ENCODE assay signal across 9 cellular contexts in genomic region chr19:35318679-35319448, GRCh38. TPM values are rescaled to one million over a fixed set of nuclear protein-coding genes. Genes with fewer than 3 reads are reported as not detected.
DNase-seq lines count a peak whose midpoint lies in the region; ATAC-seq, FAIRE-seq and TF ChIP-seq lines count a peak whose summit lies in the region.
"Had no signal": no experiment of that assay in that cellular context is flagged by ENCODE, and none has a peak within 500 bp of the region (broad histone marks: within the 10 kb centered on the region; RNA-seq: fewer than 3 reads in every experiment).

No MANE protein-coding gene starts in this region.

- no peak overlapping the region for H3K9ac ChIP-seq in trophoblast cell (ENCODE audit: low read length)

- H3K4ac ChIP-seq in trophoblast cell (ENCODE audit: low read depth, low read length) = no peak overlapping the region

- FAIRE-seq in GM18507 (lab: Jason Lieb, UNC) = peak; percentile 9

- no peaks in the 10 kb centered on the region for H3K4me1 Mint-ChIP-seq in CD4-positive, alpha-beta T cell (ENCODE audit: low read depth)

- H3K4me3 ChIP-seq in RWPE2 (ENCODE audit: severe bottlenecking) (no peak overlapping the region), trophoblast cell (ENCODE audit: low read depth, low read length) (no peak overlapping the region)

- no peaks in the 10 kb centered on the region for H3K27me3 Mint-ChIP-seq in CD4-positive, alpha-beta T cell

- WGBS in trophoblast cell (ENCODE audit: extremely low coverage, insufficient coverage, insufficient read length) = no CpG with 5 or more reads among the region's 16 CpGs

- H3K4me1 ChIP-seq in RWPE2 (ENCODE audit: insufficient read depth, poor library complexity, severe bottlenecking) = peaks cover 6% of the 10 kb centered on the region
- H3K4me1 ChIP-seq in trophoblast cell (ENCODE audit: control insufficient read depth in 1 of 2, insufficient read depth in 2 of 2, low read length in 2 of 2) = peaks cover 0 to 5% of the 10 kb centered on the region in 2 experiments

- H3K27ac Mint-ChIP-seq in CD4-positive, alpha-beta T cell = no peak overlapping the region

- no peaks in the 10 kb centered on the region for H3K9me3 ChIP-seq in RWPE2 (ENCODE audit: severe bottlenecking)
- no peaks in the 10 kb centered on the region for H3K9me3 ChIP-seq in trophoblast cell (ENCODE audit: insufficient read depth, low read depth, low read length)
- no peaks in the 10 kb centered on the region for H3K9me3 ChIP-seq in CD4-positive, alpha-beta T cell (ENCODE audit: control insufficient read depth, low read length)

- H3K18ac ChIP-seq in trophoblast cell (ENCODE audit: low read length) = no peak overlapping the region

- H3K36me3 Mint-ChIP-seq in CD4-positive, alpha-beta T cell (ENCODE audit: low read depth) = no peaks in the 10 kb centered on the region

- no peaks in the 10 kb centered on the region for H3K79me1 ChIP-seq in trophoblast cell (ENCODE audit: low read length)

- H2AFZ ChIP-seq in trophoblast cell (ENCODE audit: insufficient read depth, low read length, poor library complexity) = no peak overlapping the region

- no peak overlapping the region for H4K91ac ChIP-seq in trophoblast cell (ENCODE audit: low read depth, low read length)

- H3K14ac ChIP-seq in trophoblast cell (ENCODE audit: low read length) = no peak overlapping the region

- POLR2A ChIA-PET in CD4-positive, alpha-beta T cell (lab: Charles Lee) = no interaction called here

- no peak overlapping the region for H4K8ac ChIP-seq in trophoblast cell (ENCODE audit: low read depth, low read length)

- no peaks in the 10 kb centered on the region for H3K79me2 ChIP-seq in trophoblast cell (ENCODE audit: control insufficient read depth, insufficient read depth, low read length, poor library complexity)

- ATAC-seq in RWPE2 (ENCODE audit: low read depth) (peak; percentile 89), GM18907 (IDR thresholded peaks at IDR 0.05; ENCODE audit: unreplicated experiment) (no peak)
- ATAC-seq in CD4-positive, alpha-beta T cell (ENCODE audit: poor library complexity) = no peak

- H3K4me2 ChIP-seq in trophoblast cell (ENCODE audit: low read length) = no peak overlapping the region

- H3K23ac ChIP-seq in trophoblast cell (ENCODE audit: low read length) = no peak overlapping the region

- CTCF ChIA-PET in CD4-positive, alpha-beta T cell (lab: Charles Lee) = interaction anchor here (1.3 kb wide), 1 partner anchor 176 kb away, joined by 4 read pairs; no protein-coding TSS in a partner anchor

- H3K4me3 Mint-ChIP-seq in CD4-positive, alpha-beta T cell = no peak overlapping the region

- no peak overlapping the region for H2BK5ac ChIP-seq in trophoblast cell (ENCODE audit: low read depth, low read length, poor library complexity)

- no peak overlapping the region for H2BK120ac ChIP-seq in trophoblast cell (ENCODE audit: insufficient read depth, low read length, poor library complexity)

- H3K36me3 ChIP-seq in RWPE2 (ENCODE audit: low read depth) = no peaks in the 10 kb centered on the region
- no peaks in the 10 kb centered on the region for H3K36me3 ChIP-seq in trophoblast cell (ENCODE audit: control insufficient read depth in 1 of 2, insufficient read depth in 2 of 2, low read length in 2 of 2)

- H3K27ac ChIP-seq in RWPE2 (ENCODE audit: poor library complexity, severe bottlenecking) = peak overlapping the region; percentile 22
- H3K27ac ChIP-seq in trophoblast cell (ENCODE audit: low read depth, low read length) = no peak overlapping the region
- no peak overlapping the region for H3K27ac ChIP-seq in CD4-positive, alpha-beta T cell (ENCODE audit: low read depth, low read length)

- no peak for TF ChIP-seq CTCF in RWPE2 (IDR thresholded peaks at IDR 0.05; ENCODE audit: poor library complexity, severe bottlenecking)
- no peak for TF ChIP-seq CTCF in CD4-positive, alpha-beta T cell (IDR thresholded peaks at IDR 0.05)

- no peaks in the 10 kb centered on the region for H3K9me3 Mint-ChIP-seq in CD4-positive, alpha-beta T cell

- no peaks in the 10 kb centered on the region for H3K27me3 ChIP-seq in RWPE2 (ENCODE audit: insufficient read depth, poor library complexity, severe bottlenecking)
- no peaks in the 10 kb centered on the region for H3K27me3 ChIP-seq in trophoblast cell (ENCODE audit: insufficient read depth, low read length)
- H3K27me3 ChIP-seq in CD4-positive, alpha-beta T cell (ENCODE audit: control insufficient read depth, insufficient read depth, low read length) = no peaks in the 10 kb centered on the region

- H2AK5ac ChIP-seq in trophoblast cell (ENCODE audit: low read length) = no peak overlapping the region

- H2BK12ac ChIP-seq in trophoblast cell (ENCODE audit: low read length) = no peak overlapping the region

- no peak overlapping the region for H4K12ac ChIP-seq in trophoblast cell (ENCODE audit: low read depth, low read length)

- intact Hi-C loops in CD4-positive, alpha-beta T cell (cut with DNase I, micrococcal nuclease) = no loop called here

- DNase-seq in GM18507 (ENCODE audit: extremely low spot score, insufficient read length, low read depth) (no peak), RWPE2 (ENCODE audit: low spot score) (peak; percentile 86), fibroblast of the conjunctiva (ENCODE audit: low read depth) (peak; percentile 13), trophoblast cell (peak; percentile 98 to 99), NCI-H345 treated with DMSO at 0.1 percent for 48 hours (lab: John Stamatoyannopoulos, UW; ENCODE audit: unreplicated experiment) (no peak), NCI-H446 (lab: John Stamatoyannopoulos, UW) (no peak)
- no peak for DNase-seq in CD4-positive, alpha-beta T cell

RNA-seq across cellular contexts. Expression of gene CD22, which starts 10.1 kb away (rescaled TPM):
- 0.52 and 0.54 TPM in 2 replicates for polyA plus RNA-seq in trophoblast cell (2013)
- total RNA-seq in CD4-positive, alpha-beta T cell = under 1 TPM; 0.52 to 0.67 TPM

RNA-seq across cellular contexts. Expression of gene MAG, which starts 26.9 kb away (rescaled TPM):
- polyA plus RNA-seq in trophoblast cell (2013) = 0.17 and 0.49 TPM in 2 replicates
- not detected for total RNA-seq in CD4-positive, alpha-beta T cell

RNA-seq across cellular contexts. Expression of gene FFAR1, which starts 28.8 kb away (rescaled TPM):
- polyA plus RNA-seq in trophoblast cell (2013) = 0.01 and 0.03 TPM in 2 replicates
- total RNA-seq in CD4-positive, alpha-beta T cell = not detected
- total RNA-seq: skeletal muscle tissue had no signal

RNA-seq across cellular contexts. Expression of gene HAMP, which starts 36.5 kb away (rescaled TPM):
- 0.08 TPM in 1 of 2 replicates, not detected in the other for polyA plus RNA-seq in trophoblast cell (2013)
- total RNA-seq in CD4-positive, alpha-beta T cell = 1 to 10 TPM; 1.5 to 1.6 TPM
- total RNA-seq: skeletal muscle tissue had no signal

RNA-seq across cellular contexts. Expression of gene FFAR3, which starts 39.4 kb away (rescaled TPM):
- polyA plus RNA-seq in trophoblast cell (2013) = not detected in 2 replicates
- not detected for total RNA-seq in CD4-positive, alpha-beta T cell
- total RNA-seq: skeletal muscle tissue had no signal

Comparison
In these comparisons a context has a peak if more than half of its experiments do, and no peak if none do; other contexts are left out.
1. DNase-seq: peak in RWPE2 (single experiment), fibroblast of the conjunctiva (single experiment) and trophoblast cell (2 of 2); none in GM18507 (single experiment), NCI-H345 treated with DMSO at 0.1 percent for 48 hours (single experiment), NCI-H446 (0 of 2) and CD4-positive, alpha-beta T cell (0 of 10).